8 cellular contexts compared by ENCODE assay signal in genomic region chr16:30874821-30875717, GRCh38. TPM values are rescaled to one million over a fixed set of nuclear protein-coding genes. Genes with fewer than 3 reads are reported as not detected.
DNase-seq lines count a peak whose midpoint lies in the region; ATAC-seq and TF ChIP-seq lines count a peak whose summit lies in the region.

No MANE protein-coding gene starts in this region.

- CTCF ChIA-PET in HEK293T (lab: Yijun Ruan, JAX) = interaction anchor here (0.6 to 3.5 kb wide), 6 partner anchors 27 to 967 kb away, joined by 3 to 9 read pairs (median 4); no protein-coding TSS in a partner anchor

- ATAC-seq in SK-N-SH treated with all-trans-retinoic acid at 6 μM for 48 hours (peak; percentile 95), thoracic aorta (ENCODE audit: insufficient number of reproducible peaks, low FRiP score, low read depth) (peak; percentile 83)

- H3K36me3 Mint-ChIP-seq in activated naive CD8-positive, alpha-beta T cell = peaks cover 3% of the 10 kb centered on the region
- H3K36me3 Mint-ChIP-seq in glutamatergic neuron (ENCODE audit: unreplicated experiment) (no peaks in the 10 kb centered on the region), osteocyte (ENCODE audit: unreplicated experiment) (peaks cover 5% of the 10 kb centered on the region)

- DNase-seq in GM06990 (ENCODE audit: extremely low read depth, insufficient read length) = peak; percentile 97
- peak; percentile 97 for DNase-seq in HEK293T (ENCODE audit: extremely low spot score)
- peak; percentile 87 for DNase-seq in MV-4-11 (lab: John Stamatoyannopoulos, UW)
- peak; percentile 96 for DNase-seq in glutamatergic neuron
- peak; percentile 94 for DNase-seq in osteocyte (ENCODE audit: extremely low spot score, unreplicated experiment)
- no peak for DNase-seq in thoracic aorta (ENCODE audit: low spot score)

- H3K27me3 ChIP-seq in GM06990 (replicated peaks; ENCODE audit: control insufficient read depth, insufficient read depth, low read length) (no peaks in the 10 kb centered on the region), thoracic aorta (replicated peaks; ENCODE audit: insufficient read depth) (no peaks in the 10 kb centered on the region)

- no peaks in the 10 kb centered on the region for H3K9me3 Mint-ChIP-seq in activated naive CD8-positive, alpha-beta T cell (ENCODE audit: low read depth)
- H3K9me3 Mint-ChIP-seq in glutamatergic neuron (ENCODE audit: unreplicated experiment) = peaks cover 12% of the 10 kb centered on the region
- H3K9me3 Mint-ChIP-seq in osteocyte (ENCODE audit: unreplicated experiment) = no peaks in the 10 kb centered on the region

- POLR2A ChIA-PET in HEK293T (lab: Yijun Ruan, JAX) = interaction anchor here (0.7 to 5.6 kb wide), 32 partner anchors 9 to 782 kb away, joined by 3 to 55 read pairs (median 5); partner anchors contain the start of genes BCL7C, CTF1, PHKG2 and ZNF629

- H3K4me3 ChIP-seq in GM06990 (replicated peaks; ENCODE audit: low read depth, low read length) (peak overlapping the region; percentile 86), thoracic aorta (peak overlapping the region; percentile 98)

- H3K27me3 Mint-ChIP-seq in activated naive CD8-positive, alpha-beta T cell = no peaks in the 10 kb centered on the region
- peaks cover 4% of the 10 kb centered on the region for H3K27me3 Mint-ChIP-seq in glutamatergic neuron (ENCODE audit: unreplicated experiment)
- H3K27me3 Mint-ChIP-seq in osteocyte (ENCODE audit: unreplicated experiment) = no peaks in the 10 kb centered on the region

- peak overlapping the region; percentile 98 for H3K4me3 Mint-ChIP-seq in activated naive CD8-positive, alpha-beta T cell
- H3K4me3 Mint-ChIP-seq in glutamatergic neuron (ENCODE audit: unreplicated experiment) (peak overlapping the region; percentile 95), osteocyte (ENCODE audit: unreplicated experiment) (peak overlapping the region; percentile 93)

- TF ChIP-seq CTCF in GM06990 (IDR thresholded peaks at IDR 0.05; ENCODE audit: insufficient read depth, low read length, poor library complexity, severe bottlenecking) (no peak), glutamatergic neuron (IDR thresholded peaks at IDR 0.05; ENCODE audit: partially characterized antibody, unreplicated experiment) (peak; percentile 14), osteocyte (IDR thresholded peaks at IDR 0.05) (no peak), thoracic aorta (IDR thresholded peaks at IDR 0.05) (no peak)

- H3K4me1 Mint-ChIP-seq in activated naive CD8-positive, alpha-beta T cell (ENCODE audit: low read depth) = peaks cover 36% of the 10 kb centered on the region
- H3K4me1 Mint-ChIP-seq in glutamatergic neuron (ENCODE audit: low read depth, unreplicated experiment) (peaks cover 12% of the 10 kb centered on the region), osteocyte (ENCODE audit: unreplicated experiment) (peaks cover 26% of the 10 kb centered on the region)

- peaks cover 4% of the 10 kb centered on the region for H3K36me3 ChIP-seq in GM06990 (ENCODE audit: control insufficient read depth, insufficient read depth, low read length)
- peaks cover 4% of the 10 kb centered on the region for H3K36me3 ChIP-seq in thoracic aorta

- H3K9me3 ChIP-seq in thoracic aorta = no peaks in the 10 kb centered on the region

- H3K27ac Mint-ChIP-seq in activated naive CD8-positive, alpha-beta T cell = peak overlapping the region; percentile 98
- H3K27ac Mint-ChIP-seq in glutamatergic neuron (ENCODE audit: unreplicated experiment) = peak overlapping the region; percentile 100
- peak overlapping the region; percentile 99 for H3K27ac Mint-ChIP-seq in osteocyte (ENCODE audit: unreplicated experiment)

- H3K4me1 ChIP-seq in thoracic aorta (ENCODE audit: control insufficient read depth in 1 of 2, low read depth in 2 of 2) = peaks cover 17 to 22% of the 10 kb centered on the region in 2 donors

- peak overlapping the region; percentile 84 to 93 for H3K27ac ChIP-seq in thoracic aorta

TF ChIP-seq in HEK293T, 16 proteins besides CTCF, POLR2A, EP300 and RAD21:
- TF ChIP-seq HDGF (IDR thresholded peaks at IDR 0.05; ENCODE audit: borderline replicate concordance) = peak; percentile 18
- TF ChIP-seq NFRKB (IDR thresholded peaks at IDR 0.05) = no peak
- no peak; the same call in 1 of the 2 replicates for TF ChIP-seq TARDBP (IDR thresholded peaks at IDR 0.05)
- peak; percentile 98 for TF ChIP-seq L3MBTL2 (conservative IDR thresholded peaks at IDR 0.05)
- TF ChIP-seq FOXK2 (IDR thresholded peaks at IDR 0.05) = no peak
- TF ChIP-seq ELF4 (IDR thresholded peaks at IDR 0.05) = peak; percentile 85
- no peak for TF ChIP-seq ZNF384 (IDR thresholded peaks at IDR 0.05)
- TF ChIP-seq SUZ12 (IDR thresholded peaks at IDR 0.05) = no peak
- TF ChIP-seq CTBP1 (IDR thresholded peaks at IDR 0.05; ENCODE audit: borderline replicate concordance) = no peak
- TF ChIP-seq FOXA1 (IDR thresholded peaks at IDR 0.05) = no peak

TF ChIP-seq in SK-N-SH treated with all-trans-retinoic acid at 6 μM for 48 hours, 23 proteins besides CTCF, POLR2A, EP300 and RAD21:
- TF ChIP-seq ZFP3 (CRISPR knock-in tag; IDR thresholded peaks at IDR 0.05) = peak; percentile 66
- TF ChIP-seq ZC3H10 (CRISPR knock-in tag; IDR thresholded peaks at IDR 0.05) = peak; percentile 66; the same call in 1 of the 2 replicates
- TF ChIP-seq, protein P1, sequence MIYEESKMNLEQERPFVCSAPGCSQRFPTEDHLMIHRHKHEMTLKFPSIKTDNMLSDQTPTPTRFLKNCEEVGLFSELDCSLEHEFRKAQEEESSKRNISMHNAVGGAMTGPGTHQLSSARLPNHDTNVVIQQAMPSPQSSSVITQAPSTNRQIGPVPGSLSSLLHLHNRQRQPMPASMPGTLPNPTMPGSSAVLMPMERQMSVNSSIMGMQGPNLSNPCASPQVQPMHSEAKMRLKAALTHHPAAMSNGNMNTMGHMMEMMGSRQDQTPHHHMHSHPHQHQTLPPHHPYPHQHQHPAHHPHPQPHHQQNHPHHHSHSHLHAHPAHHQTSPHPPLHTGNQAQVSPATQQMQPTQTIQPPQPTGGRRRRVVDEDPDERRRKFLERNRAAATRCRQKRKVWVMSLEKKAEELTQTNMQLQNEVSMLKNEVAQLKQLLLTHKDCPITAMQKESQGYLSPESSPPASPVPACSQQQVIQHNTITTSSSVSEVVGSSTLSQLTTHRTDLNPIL (CRISPR knock-in tag; IDR thresholded peaks at IDR 0.05; ENCODE audit: low read depth) = no peak
- TF ChIP-seq TSHZ2 (CRISPR knock-in tag; IDR thresholded peaks at IDR 0.05) = peak; percentile 62
- TF ChIP-seq CSDC2 (CRISPR knock-in tag; IDR thresholded peaks at IDR 0.05) = peak; percentile 79; the same call in 1 of the 2 replicates
- TF ChIP-seq TCF4 (CRISPR knock-in tag; IDR thresholded peaks at IDR 0.05; ENCODE audit: borderline replicate concordance) = no peak
- TF ChIP-seq ZFP30 (CRISPR knock-in tag; IDR thresholded peaks at IDR 0.05) = peak; percentile 4; the same call in 1 of the 2 replicates
- peak; percentile 78; the same call in 1 of the 2 replicates for TF ChIP-seq SNAI2 (CRISPR knock-in tag; IDR thresholded peaks at IDR 0.05)

RNA-seq across cellular contexts. Expression of gene BCL7C, which starts 18.8 kb away (rescaled TPM):
- total RNA-seq in glutamatergic neuron (ENCODE audit: unreplicated experiment) (24.0 TPM), osteocyte (37.6 and 38.1 TPM in 2 replicates), thoracic aorta (10 to 100 TPM; 35.6 to 55.2 TPM)

RNA-seq across cellular contexts. Expression of gene CTF1, which starts 21.3 kb away (rescaled TPM):
- total RNA-seq in glutamatergic neuron (ENCODE audit: unreplicated experiment) (1.7 TPM), osteocyte (5.1 and 6.0 TPM in 2 replicates), thoracic aorta (1 to 10 TPM; 3.8 TPM)

RNA-seq across cellular contexts. Expression of gene FBXL19, which starts 48.3 kb away (rescaled TPM):
- total RNA-seq in glutamatergic neuron (ENCODE audit: unreplicated experiment) (76.8 TPM), osteocyte (23.1 and 24.3 TPM in 2 replicates), thoracic aorta (10 to 100 TPM; 14.5 to 18.7 TPM)
